ENCODE assay signal across 1 cellular context in genomic region chr7:74311305-74311744, GRCh38.
TF ChIP-seq lines count a peak whose summit lies in the region.

No MANE protein-coding gene starts in this region.

TF ChIP-seq in GM23338, 12 proteins besides CTCF, POLR2A, EP300 and RAD21 (continued from another document):
- TF ChIP-seq, protein P1, sequence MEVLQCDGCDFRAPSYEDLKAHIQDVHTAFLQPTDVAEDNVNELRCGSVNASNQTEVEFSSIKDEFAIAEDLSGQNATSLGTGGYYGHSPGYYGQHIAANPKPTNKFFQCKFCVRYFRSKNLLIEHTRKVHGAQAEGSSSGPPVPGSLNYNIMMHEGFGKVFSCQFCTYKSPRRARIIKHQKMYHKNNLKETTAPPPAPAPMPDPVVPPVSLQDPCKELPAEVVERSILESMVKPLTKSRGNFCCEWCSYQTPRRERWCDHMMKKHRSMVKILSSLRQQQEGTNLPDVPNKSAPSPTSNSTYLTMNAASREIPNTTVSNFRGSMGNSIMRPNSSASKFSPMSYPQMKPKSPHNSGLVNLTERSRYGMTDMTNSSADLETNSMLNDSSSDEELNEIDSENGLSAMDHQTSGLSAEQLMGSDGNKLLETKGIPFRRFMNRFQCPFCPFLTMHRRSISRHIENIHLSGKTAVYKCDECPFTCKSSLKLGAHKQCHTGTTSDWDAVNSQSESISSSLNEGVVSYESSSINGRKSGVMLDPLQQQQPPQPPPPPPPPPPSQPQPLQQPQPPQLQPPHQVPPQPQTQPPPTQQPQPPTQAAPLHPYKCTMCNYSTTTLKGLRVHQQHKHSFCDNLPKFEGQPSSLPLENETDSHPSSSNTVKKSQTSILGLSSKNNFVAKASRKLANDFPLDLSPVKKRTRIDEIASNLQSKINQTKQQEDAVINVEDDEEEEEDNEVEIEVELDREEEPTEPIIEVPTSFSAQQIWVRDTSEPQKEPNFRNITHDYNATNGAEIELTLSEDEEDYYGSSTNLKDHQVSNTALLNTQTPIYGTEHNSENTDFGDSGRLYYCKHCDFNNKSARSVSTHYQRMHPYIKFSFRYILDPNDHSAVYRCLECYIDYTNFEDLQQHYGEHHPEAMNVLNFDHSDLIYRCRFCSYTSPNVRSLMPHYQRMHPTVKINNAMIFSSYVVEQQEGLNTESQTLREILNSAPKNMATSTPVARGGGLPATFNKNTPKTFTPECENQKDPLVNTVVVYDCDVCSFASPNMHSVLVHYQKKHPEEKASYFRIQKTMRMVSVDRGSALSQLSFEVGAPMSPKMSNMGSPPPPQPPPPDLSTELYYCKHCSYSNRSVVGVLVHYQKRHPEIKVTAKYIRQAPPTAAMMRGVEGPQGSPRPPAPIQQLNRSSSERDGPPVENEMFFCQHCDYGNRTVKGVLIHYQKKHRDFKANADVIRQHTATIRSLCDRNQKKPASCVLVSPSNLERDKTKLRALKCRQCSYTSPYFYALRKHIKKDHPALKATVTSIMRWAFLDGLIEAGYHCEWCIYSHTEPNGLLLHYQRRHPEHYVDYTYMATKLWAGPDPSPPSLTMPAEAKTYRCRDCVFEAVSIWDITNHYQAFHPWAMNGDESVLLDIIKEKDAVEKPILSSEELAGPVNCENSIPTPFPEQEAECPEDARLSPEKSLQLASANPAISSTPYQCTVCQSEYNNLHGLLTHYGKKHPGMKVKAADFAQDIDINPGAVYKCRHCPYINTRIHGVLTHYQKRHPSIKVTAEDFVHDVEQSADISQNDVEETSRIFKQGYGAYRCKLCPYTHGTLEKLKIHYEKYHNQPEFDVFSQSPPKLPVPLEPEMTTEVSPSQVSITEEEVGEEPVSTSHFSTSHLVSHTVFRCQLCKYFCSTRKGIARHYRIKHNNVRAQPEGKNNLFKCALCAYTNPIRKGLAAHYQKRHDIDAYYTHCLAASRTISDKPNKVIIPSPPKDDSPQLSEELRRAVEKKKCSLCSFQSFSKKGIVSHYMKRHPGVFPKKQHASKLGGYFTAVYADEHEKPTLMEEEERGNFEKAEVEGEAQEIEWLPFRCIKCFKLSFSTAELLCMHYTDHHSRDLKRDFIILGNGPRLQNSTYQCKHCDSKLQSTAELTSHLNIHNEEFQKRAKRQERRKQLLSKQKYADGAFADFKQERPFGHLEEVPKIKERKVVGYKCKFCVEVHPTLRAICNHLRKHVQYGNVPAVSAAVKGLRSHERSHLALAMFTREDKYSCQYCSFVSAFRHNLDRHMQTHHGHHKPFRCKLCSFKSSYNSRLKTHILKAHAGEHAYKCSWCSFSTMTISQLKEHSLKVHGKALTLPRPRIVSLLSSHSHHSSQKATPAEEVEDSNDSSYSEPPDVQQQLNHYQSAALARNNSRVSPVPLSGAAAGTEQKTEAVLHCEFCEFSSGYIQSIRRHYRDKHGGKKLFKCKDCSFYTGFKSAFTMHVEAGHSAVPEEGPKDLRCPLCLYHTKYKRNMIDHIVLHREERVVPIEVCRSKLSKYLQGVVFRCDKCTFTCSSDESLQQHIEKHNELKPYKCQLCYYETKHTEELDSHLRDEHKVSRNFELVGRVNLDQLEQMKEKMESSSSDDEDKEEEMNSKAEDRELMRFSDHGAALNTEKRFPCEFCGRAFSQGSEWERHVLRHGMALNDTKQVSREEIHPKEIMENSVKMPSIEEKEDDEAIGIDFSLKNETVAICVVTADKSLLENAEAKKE (CRISPR knock-in tag; IDR thresholded peaks at IDR 0.05): no peak
- TF ChIP-seq ZNF114 (CRISPR knock-in tag; IDR thresholded peaks at IDR 0.05): no peak
- no peak for TF ChIP-seq NANOG (IDR thresholded peaks at IDR 0.05; ENCODE audit: borderline replicate concordance)
- TF ChIP-seq EZH2 (IDR thresholded peaks at IDR 0.05; ENCODE audit: low read depth, unreplicated experiment): no peak
- TF ChIP-seq POLR2AphosphoS5 (IDR thresholded peaks at IDR 0.05; ENCODE audit: low read depth): no peak
TF ChIP-seq in GM23338: peak in this region for 0.
